1 cellular context compared by ENCODE assay signal in the genomic region with DNA sequence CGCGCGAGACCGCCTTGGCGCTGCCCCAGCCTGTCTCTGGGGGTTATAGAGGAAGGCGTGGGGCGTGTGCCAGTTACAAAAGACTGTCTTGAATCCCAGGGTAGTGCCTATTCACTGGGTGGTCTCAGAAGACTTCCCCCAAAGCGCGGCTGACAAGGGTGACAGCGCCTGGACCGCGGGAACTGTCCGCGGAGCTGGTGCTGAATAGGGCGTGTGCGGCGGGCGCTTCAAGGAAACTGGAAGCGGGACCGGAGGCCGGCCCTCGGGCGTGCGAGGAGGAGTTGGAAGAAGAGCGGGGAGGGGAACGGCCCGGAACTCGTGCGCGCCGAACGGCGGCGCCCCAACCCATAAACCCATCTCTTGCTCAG.
TF ChIP-seq lines count a peak whose summit lies in the region.

No MANE protein-coding gene starts in this region.

TF ChIP-seq in HepG2, 621 proteins besides CTCF, POLR2A, EP300 and RAD21 (continued from another document and continues in another):
- TF ChIP-seq SIN3B (IDR thresholded peaks at IDR 0.05; ENCODE audit: low read length) = no peak
- peak; percentile 40; the same call in 1 of the 2 replicates for TF ChIP-seq DR1 (CRISPR knock-in tag; IDR thresholded peaks at IDR 0.05)
- TF ChIP-seq, protein P1, sequence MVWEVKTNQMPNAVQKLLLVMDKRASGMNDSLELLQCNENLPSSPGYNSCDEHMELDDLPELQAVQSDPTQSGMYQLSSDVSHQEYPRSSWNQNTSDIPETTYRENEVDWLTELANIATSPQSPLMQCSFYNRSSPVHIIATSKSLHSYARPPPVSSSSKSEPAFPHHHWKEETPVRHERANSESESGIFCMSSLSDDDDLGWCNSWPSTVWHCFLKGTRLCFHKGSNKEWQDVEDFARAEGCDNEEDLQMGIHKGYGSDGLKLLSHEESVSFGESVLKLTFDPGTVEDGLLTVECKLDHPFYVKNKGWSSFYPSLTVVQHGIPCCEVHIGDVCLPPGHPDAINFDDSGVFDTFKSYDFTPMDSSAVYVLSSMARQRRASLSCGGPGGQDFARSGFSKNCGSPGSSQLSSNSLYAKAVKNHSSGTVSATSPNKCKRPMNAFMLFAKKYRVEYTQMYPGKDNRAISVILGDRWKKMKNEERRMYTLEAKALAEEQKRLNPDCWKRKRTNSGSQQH (CRISPR knock-in tag; IDR thresholded peaks at IDR 0.05; ENCODE audit: low read depth) = peak; percentile 85; the same call in 1 of the 2 replicates
- TF ChIP-seq NFIC (IDR thresholded peaks at IDR 0.05; ENCODE audit: low read length) = no peak
- 0 out of 2 replicates have a peak, but pooled peaks have one; percentile 26 for TF ChIP-seq ZNF549 (CRISPR knock-in tag; IDR thresholded peaks at IDR 0.05)
- peak; percentile 83 for TF ChIP-seq JARID2 (CRISPR knock-in tag; IDR thresholded peaks at IDR 0.05; ENCODE audit: insufficient replicate concordance)
- TF ChIP-seq SRSF4 (IDR thresholded peaks at IDR 0.05; ENCODE audit: low read depth, low read length, poor library complexity, severe bottlenecking) = no peak
- TF ChIP-seq, protein P2, sequence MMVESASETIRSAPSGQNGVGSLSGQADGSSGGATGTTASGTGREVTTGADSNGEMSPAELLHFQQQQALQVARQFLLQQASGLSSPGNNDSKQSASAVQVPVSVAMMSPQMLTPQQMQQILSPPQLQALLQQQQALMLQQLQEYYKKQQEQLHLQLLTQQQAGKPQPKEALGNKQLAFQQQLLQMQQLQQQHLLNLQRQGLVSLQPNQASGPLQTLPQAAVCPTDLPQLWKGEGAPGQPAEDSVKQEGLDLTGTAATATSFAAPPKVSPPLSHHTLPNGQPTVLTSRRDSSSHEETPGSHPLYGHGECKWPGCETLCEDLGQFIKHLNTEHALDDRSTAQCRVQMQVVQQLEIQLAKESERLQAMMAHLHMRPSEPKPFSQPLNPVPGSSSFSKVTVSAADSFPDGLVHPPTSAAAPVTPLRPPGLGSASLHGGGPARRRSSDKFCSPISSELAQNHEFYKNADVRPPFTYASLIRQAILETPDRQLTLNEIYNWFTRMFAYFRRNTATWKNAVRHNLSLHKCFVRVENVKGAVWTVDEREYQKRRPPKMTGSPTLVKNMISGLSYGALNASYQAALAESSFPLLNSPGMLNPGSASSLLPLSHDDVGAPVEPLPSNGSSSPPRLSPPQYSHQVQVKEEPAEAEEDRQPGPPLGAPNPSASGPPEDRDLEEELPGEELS (CRISPR knock-in tag; IDR thresholded peaks at IDR 0.05) = peak; percentile 51
- TF ChIP-seq, protein P3, sequence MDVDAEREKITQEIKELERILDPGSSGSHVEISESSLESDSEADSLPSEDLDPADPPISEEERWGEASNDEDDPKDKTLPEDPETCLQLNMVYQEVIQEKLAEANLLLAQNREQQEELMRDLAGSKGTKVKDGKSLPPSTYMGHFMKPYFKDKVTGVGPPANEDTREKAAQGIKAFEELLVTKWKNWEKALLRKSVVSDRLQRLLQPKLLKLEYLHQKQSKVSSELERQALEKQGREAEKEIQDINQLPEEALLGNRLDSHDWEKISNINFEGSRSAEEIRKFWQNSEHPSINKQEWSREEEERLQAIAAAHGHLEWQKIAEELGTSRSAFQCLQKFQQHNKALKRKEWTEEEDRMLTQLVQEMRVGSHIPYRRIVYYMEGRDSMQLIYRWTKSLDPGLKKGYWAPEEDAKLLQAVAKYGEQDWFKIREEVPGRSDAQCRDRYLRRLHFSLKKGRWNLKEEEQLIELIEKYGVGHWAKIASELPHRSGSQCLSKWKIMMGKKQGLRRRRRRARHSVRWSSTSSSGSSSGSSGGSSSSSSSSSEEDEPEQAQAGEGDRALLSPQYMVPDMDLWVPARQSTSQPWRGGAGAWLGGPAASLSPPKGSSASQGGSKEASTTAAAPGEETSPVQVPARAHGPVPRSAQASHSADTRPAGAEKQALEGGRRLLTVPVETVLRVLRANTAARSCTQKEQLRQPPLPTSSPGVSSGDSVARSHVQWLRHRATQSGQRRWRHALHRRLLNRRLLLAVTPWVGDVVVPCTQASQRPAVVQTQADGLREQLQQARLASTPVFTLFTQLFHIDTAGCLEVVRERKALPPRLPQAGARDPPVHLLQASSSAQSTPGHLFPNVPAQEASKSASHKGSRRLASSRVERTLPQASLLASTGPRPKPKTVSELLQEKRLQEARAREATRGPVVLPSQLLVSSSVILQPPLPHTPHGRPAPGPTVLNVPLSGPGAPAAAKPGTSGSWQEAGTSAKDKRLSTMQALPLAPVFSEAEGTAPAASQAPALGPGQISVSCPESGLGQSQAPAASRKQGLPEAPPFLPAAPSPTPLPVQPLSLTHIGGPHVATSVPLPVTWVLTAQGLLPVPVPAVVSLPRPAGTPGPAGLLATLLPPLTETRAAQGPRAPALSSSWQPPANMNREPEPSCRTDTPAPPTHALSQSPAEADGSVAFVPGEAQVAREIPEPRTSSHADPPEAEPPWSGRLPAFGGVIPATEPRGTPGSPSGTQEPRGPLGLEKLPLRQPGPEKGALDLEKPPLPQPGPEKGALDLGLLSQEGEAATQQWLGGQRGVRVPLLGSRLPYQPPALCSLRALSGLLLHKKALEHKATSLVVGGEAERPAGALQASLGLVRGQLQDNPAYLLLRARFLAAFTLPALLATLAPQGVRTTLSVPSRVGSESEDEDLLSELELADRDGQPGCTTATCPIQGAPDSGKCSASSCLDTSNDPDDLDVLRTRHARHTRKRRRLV (CRISPR knock-in tag; IDR thresholded peaks at IDR 0.05) = peak; percentile 76; the same call in 1 of the 2 replicates
- 0 out of 2 replicates have a peak, but pooled peaks have one; percentile 38 for TF ChIP-seq FOXJ3 (CRISPR knock-in tag; IDR thresholded peaks at IDR 0.05; ENCODE audit: borderline replicate concordance)
- no peak for TF ChIP-seq FOXK2 (IDR thresholded peaks at IDR 0.05)
- 0 out of 2 replicates have a peak, but pooled peaks have one; percentile 61 for TF ChIP-seq TOPORS (CRISPR knock-in tag; IDR thresholded peaks at IDR 0.05)
- TF ChIP-seq ZNF501 (CRISPR knock-in tag; IDR thresholded peaks at IDR 0.05) = 0 out of 2 replicates have a peak, but pooled peaks have one; percentile 52
- TF ChIP-seq, protein P4, sequence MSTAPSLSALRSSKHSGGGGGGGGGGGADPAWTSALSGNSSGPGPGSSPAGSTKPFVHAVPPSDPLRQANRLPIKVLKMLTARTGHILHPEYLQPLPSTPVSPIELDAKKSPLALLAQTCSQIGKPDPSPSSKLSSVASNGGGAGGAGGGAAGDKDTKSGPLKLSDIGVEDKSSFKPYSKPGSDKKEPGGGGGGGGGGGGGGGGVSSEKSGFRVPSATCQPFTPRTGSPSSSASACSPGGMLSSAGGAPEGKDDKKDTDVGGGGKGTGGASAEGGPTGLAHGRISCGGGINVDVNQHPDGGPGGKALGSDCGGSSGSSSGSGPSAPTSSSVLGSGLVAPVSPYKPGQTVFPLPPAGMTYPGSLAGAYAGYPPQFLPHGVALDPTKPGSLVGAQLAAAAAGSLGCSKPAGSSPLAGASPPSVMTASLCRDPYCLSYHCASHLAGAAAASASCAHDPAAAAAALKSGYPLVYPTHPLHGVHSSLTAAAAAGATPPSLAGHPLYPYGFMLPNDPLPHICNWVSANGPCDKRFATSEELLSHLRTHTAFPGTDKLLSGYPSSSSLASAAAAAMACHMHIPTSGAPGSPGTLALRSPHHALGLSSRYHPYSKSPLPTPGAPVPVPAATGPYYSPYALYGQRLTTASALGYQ (CRISPR knock-in tag; IDR thresholded peaks at IDR 0.05) = peak; percentile 46; the same call in 1 of the 2 replicates
- no peak for TF ChIP-seq SIX1 (CRISPR knock-in tag; IDR thresholded peaks at IDR 0.05; ENCODE audit: borderline replicate concordance)
- TF ChIP-seq NFRKB (IDR thresholded peaks at IDR 0.05) = no peak
- TF ChIP-seq ZNF788 (CRISPR knock-in tag; IDR thresholded peaks at IDR 0.05; ENCODE audit: borderline replicate concordance) = no peak
- no peak; the same call in 1 of the 2 replicates for TF ChIP-seq ZNF326 (CRISPR knock-in tag; IDR thresholded peaks at IDR 0.05; ENCODE audit: borderline replicate concordance)
- TF ChIP-seq MED13 (CRISPR knock-in tag; IDR thresholded peaks at IDR 0.05) = peak; percentile 86; the same call in 1 of the 2 replicates
- TF ChIP-seq TOE1 (CRISPR knock-in tag; IDR thresholded peaks at IDR 0.05) = peak; percentile 42; the same call in 1 of the 2 replicates
- TF ChIP-seq, protein P5, sequence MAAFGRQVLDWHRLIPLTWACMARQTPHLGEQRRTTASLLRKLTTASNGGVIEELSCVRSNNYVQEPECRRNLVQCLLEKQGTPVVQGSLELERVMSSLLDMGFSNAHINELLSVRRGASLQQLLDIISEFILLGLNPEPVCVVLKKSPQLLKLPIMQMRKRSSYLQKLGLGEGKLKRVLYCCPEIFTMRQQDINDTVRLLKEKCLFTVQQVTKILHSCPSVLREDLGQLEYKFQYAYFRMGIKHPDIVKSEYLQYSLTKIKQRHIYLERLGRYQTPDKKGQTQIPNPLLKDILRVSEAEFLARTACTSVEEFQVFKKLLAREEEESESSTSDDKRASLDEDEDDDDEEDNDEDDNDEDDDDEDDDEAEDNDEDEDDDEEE (CRISPR knock-in tag; IDR thresholded peaks at IDR 0.05) = 0 out of 2 replicates have a peak, but pooled peaks have one; percentile 63
- 0 out of 2 replicates have a peak, but pooled peaks have one; percentile 23 for TF ChIP-seq ZNF530 (CRISPR knock-in tag; IDR thresholded peaks at IDR 0.05; ENCODE audit: low read depth)
- TF ChIP-seq, protein P6, sequence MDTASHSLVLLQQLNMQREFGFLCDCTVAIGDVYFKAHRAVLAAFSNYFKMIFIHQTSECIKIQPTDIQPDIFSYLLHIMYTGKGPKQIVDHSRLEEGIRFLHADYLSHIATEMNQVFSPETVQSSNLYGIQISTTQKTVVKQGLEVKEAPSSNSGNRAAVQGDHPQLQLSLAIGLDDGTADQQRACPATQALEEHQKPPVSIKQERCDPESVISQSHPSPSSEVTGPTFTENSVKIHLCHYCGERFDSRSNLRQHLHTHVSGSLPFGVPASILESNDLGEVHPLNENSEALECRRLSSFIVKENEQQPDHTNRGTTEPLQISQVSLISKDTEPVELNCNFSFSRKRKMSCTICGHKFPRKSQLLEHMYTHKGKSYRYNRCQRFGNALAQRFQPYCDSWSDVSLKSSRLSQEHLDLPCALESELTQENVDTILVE (CRISPR knock-in tag; IDR thresholded peaks at IDR 0.05) = 0 out of 2 replicates have a peak, but pooled peaks have one; percentile 50
- TF ChIP-seq, protein P7, sequence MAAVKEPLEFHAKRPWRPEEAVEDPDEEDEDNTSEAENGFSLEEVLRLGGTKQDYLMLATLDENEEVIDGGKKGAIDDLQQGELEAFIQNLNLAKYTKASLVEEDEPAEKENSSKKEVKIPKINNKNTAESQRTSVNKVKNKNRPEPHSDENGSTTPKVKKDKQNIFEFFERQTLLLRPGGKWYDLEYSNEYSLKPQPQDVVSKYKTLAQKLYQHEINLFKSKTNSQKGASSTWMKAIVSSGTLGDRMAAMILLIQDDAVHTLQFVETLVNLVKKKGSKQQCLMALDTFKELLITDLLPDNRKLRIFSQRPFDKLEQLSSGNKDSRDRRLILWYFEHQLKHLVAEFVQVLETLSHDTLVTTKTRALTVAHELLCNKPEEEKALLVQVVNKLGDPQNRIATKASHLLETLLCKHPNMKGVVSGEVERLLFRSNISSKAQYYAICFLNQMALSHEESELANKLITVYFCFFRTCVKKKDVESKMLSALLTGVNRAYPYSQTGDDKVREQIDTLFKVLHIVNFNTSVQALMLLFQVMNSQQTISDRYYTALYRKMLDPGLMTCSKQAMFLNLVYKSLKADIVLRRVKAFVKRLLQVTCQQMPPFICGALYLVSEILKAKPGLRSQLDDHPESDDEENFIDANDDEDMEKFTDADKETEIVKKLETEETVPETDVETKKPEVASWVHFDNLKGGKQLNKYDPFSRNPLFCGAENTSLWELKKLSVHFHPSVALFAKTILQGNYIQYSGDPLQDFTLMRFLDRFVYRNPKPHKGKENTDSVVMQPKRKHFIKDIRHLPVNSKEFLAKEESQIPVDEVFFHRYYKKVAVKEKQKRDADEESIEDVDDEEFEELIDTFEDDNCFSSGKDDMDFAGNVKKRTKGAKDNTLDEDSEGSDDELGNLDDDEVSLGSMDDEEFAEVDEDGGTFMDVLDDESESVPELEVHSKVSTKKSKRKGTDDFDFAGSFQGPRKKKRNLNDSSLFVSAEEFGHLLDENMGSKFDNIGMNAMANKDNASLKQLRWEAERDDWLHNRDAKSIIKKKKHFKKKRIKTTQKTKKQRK (IDR thresholded peaks at IDR 0.05; ENCODE audit: low read length) = no peak
- TF ChIP-seq NFKB2 (CRISPR knock-in tag; IDR thresholded peaks at IDR 0.05; ENCODE audit: borderline replicate concordance) = peak; percentile 95
- TF ChIP-seq GABPA (IDR thresholded peaks at IDR 0.05; ENCODE audit: low read depth, low read length) = no peak
- no peak for TF ChIP-seq GABPA (CRISPR knock-in tag; IDR thresholded peaks at IDR 0.05; ENCODE audit: low read depth)
- TF ChIP-seq, protein P8, sequence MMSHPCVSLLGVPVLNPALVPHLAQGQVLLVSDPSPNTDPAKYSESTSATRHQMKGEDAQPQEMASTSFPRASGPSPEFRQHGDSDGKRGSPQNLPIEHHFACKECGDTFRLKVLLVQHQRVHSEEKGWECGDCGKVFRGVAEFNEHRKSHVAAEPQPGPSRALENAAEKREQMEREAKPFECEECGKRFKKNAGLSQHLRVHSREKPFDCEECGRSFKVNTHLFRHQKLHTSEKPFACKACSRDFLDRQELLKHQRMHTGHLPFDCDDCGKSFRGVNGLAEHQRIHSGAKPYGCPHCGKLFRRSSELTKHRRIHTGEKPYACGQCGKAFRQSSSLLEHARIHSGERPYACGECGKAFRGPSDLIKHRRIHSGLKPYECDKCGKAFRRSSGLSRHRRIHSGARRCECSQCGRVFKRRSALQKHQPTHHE (CRISPR knock-in tag; IDR thresholded peaks at IDR 0.05; ENCODE audit: borderline replicate concordance) = peak; percentile 78; the same call in 1 of the 2 replicates
- no peak for TF ChIP-seq MAZ (IDR thresholded peaks at IDR 0.05; ENCODE audit: borderline replicate concordance, low read depth, low read length)
- no peak for TF ChIP-seq MAZ (CRISPR knock-in tag; IDR thresholded peaks at IDR 0.05; ENCODE audit: low read depth)
- TF ChIP-seq ZNF878 (CRISPR knock-in tag; IDR thresholded peaks at IDR 0.05) = 0 out of 2 replicates have a peak, but pooled peaks have one; percentile 55
- no peak for TF ChIP-seq MIXL1 (CRISPR knock-in tag; IDR thresholded peaks at IDR 0.05)
- peak; percentile 93 for TF ChIP-seq ZNF253 (CRISPR knock-in tag; IDR thresholded peaks at IDR 0.05; ENCODE audit: borderline replicate concordance)
- TF ChIP-seq GABPB1 (CRISPR knock-in tag; IDR thresholded peaks at IDR 0.05) = peak; percentile 42; the same call in 1 of the 2 replicates
- TF ChIP-seq MLLT10 (CRISPR knock-in tag; IDR thresholded peaks at IDR 0.05) = no peak
- no peak for TF ChIP-seq ZNF839 (CRISPR knock-in tag; IDR thresholded peaks at IDR 0.05; ENCODE audit: borderline replicate concordance)
- TF ChIP-seq ZKSCAN1 (IDR thresholded peaks at IDR 0.05; ENCODE audit: low read length) = no peak
- TF ChIP-seq ZNF670 (CRISPR knock-in tag; IDR thresholded peaks at IDR 0.05; ENCODE audit: borderline replicate concordance) = no peak
